In the genomic region with DNA sequence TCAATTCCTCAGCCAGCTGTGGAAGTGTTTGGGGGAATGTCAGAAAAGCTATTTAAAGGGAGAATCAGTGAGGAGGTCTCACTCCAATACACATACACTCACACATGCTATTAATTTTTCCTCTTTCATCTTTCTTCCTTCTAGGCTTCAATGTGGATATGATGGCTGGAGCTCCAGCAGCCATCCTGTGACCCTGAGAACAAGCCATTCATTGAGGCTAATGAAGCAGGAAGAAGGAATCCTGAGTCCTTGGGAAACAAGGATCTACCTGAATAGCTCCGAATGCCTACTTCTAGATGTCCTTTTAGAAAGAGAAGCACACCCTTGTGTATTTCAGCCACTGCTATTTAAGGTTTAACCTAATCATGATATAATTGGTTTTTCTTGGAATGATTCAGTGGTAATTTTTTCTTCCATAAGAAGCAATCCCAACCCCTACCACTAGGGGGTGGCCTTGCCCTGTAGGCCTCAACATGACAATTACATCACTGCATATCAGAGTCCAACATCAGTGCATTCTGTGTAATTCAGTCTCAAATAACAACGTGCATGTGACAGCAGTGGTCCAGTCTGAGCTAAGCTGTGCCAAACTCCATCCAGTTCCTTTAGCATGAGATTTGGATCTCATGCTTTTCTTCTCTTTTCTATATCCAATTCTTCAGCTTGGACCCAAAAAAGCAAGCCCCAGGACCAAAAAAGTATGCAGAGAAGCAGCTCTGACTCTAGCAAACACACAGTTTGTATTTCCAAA, we compare ENCODE assay signal across 8 cellular contexts.
A peak's percentile ranks its signal among the peaks of the same experiment; 100 is the strongest.
DNase-seq lines count a peak whose midpoint lies in the region; ATAC-seq and TF ChIP-seq lines count a peak whose summit lies in the region.

No MANE protein-coding gene starts in this region.

- no peak overlapping the region for H3K4me3 ChIP-seq in AG10803 (ENCODE audit: low read length)

- peaks cover 33% of the 10 kb centered on the region for H3K27me3 Mint-ChIP-seq in activated CD8-positive, alpha-beta memory T cell treated with anti-CD3 and anti-CD28 coated beads, Interleukin-2, amount 10 ng/mL, durations not matched to agents 7 days and 5 days
- H3K27me3 Mint-ChIP-seq in endothelial cell (ENCODE audit: unreplicated experiment): peaks cover 2% of the 10 kb centered on the region
- H3K27me3 Mint-ChIP-seq in naive thymus-derived CD8-positive, alpha-beta T cell: no peaks in the 10 kb centered on the region

- TF ChIP-seq CTCF in AG10803 (conservative IDR thresholded peaks at IDR 0.05; ENCODE audit: low read length): peak; percentile 95
- TF ChIP-seq CTCF in endothelial cell (IDR thresholded peaks at IDR 0.05; ENCODE audit: unreplicated experiment): peak; percentile 96

- H3K9me3 Mint-ChIP-seq in activated CD8-positive, alpha-beta memory T cell treated with anti-CD3 and anti-CD28 coated beads, Interleukin-2, amount 10 ng/mL, durations not matched to agents 7 days and 5 days (ENCODE audit: low read depth): no peaks in the 10 kb centered on the region
- no peaks in the 10 kb centered on the region for H3K9me3 Mint-ChIP-seq in endothelial cell (ENCODE audit: unreplicated experiment)
- H3K9me3 Mint-ChIP-seq in naive thymus-derived CD8-positive, alpha-beta T cell: no peaks in the 10 kb centered on the region

- CTCF ChIA-PET in activated CD8-positive, alpha-beta memory T cell treated with anti-CD3 and anti-CD28 coated beads, Interleukin-2, amount 10 ng/mL, durations not matched to agents 7 days and 5 days (lab: Charles Lee): interaction anchor here (0.7 to 3.3 kb wide), 35 partner anchors 8 to 629 kb away, joined by 3 to 59 read pairs (median 5); no protein-coding TSS in a partner anchor

- H3K27ac Mint-ChIP-seq in activated CD8-positive, alpha-beta memory T cell treated with anti-CD3 and anti-CD28 coated beads, Interleukin-2, amount 10 ng/mL, durations not matched to agents 7 days and 5 days: peak overlapping the region; percentile 66
- no peak overlapping the region for H3K27ac Mint-ChIP-seq in endothelial cell (ENCODE audit: unreplicated experiment)
- peak overlapping the region in 9 of 10 donors; percentile 52 to 86 (median 73) for H3K27ac Mint-ChIP-seq in naive thymus-derived CD8-positive, alpha-beta T cell

- ATAC-seq in GM18520 (IDR thresholded peaks at IDR 0.05; ENCODE audit: unreplicated experiment): peak; percentile 27
- ATAC-seq in HG03280 (IDR thresholded peaks at IDR 0.05; ENCODE audit: unreplicated experiment): peak; percentile 45
- ATAC-seq in activated CD8-positive, alpha-beta memory T cell treated with anti-CD3 and anti-CD28 coated beads, Interleukin-2, amount 10 ng/mL, durations not matched to agents 7 days and 5 days: peak; percentile 71
- ATAC-seq in naive thymus-derived CD8-positive, alpha-beta T cell: peak; percentile 85 to 87

- peaks cover 31% of the 10 kb centered on the region for H3K4me1 Mint-ChIP-seq in activated CD8-positive, alpha-beta memory T cell treated with anti-CD3 and anti-CD28 coated beads, Interleukin-2, amount 10 ng/mL, durations not matched to agents 7 days and 5 days
- H3K4me1 Mint-ChIP-seq in endothelial cell (ENCODE audit: unreplicated experiment): peaks cover 16% of the 10 kb centered on the region
- peaks cover 14 to 30% (median 22%) of the 10 kb centered on the region in 4 donors for H3K4me1 Mint-ChIP-seq in naive thymus-derived CD8-positive, alpha-beta T cell

- DNase-seq in AG10803 (ENCODE audit: low read depth): peak; percentile 75
- peak; percentile 3 for DNase-seq in NCI-H82 treated with DMSO at 0.1 percent for 48 hours (lab: John Stamatoyannopoulos, UW; ENCODE audit: unreplicated experiment)
- peak; percentile 75 for DNase-seq in activated CD8-positive, alpha-beta memory T cell treated with anti-CD3 and anti-CD28 coated beads, Interleukin-2, amount 10 ng/mL, durations not matched to agents 7 days and 5 days
- DNase-seq in endothelial cell (ENCODE audit: low spot score): peak; percentile 69
- DNase-seq in naive thymus-derived CD8-positive, alpha-beta T cell: peak; percentile 34 to 79 (median 62)
- peak; percentile 9 for DNase-seq in stimulated activated naive CD4-positive, alpha-beta T cell treated with Interleukin-2 at 50 U/mL for 16 hours (lab: John Stamatoyannopoulos, UW)

- POLR2A ChIA-PET in naive thymus-derived CD8-positive, alpha-beta T cell (lab: Charles Lee): interaction anchor here (0.9 to 2.8 kb wide), 5 partner anchors 28 to 244 kb away, joined by 3 to 16 read pairs (median 5); no protein-coding TSS in a partner anchor

- H3K36me3 Mint-ChIP-seq in activated CD8-positive, alpha-beta memory T cell treated with anti-CD3 and anti-CD28 coated beads, Interleukin-2, amount 10 ng/mL, durations not matched to agents 7 days and 5 days: no peaks in the 10 kb centered on the region
- H3K36me3 Mint-ChIP-seq in endothelial cell (ENCODE audit: low read depth, unreplicated experiment): no peaks in the 10 kb centered on the region
- no peaks in the 10 kb centered on the region for H3K36me3 Mint-ChIP-seq in naive thymus-derived CD8-positive, alpha-beta T cell

- H3K4me3 Mint-ChIP-seq in activated CD8-positive, alpha-beta memory T cell treated with anti-CD3 and anti-CD28 coated beads, Interleukin-2, amount 10 ng/mL, durations not matched to agents 7 days and 5 days: peak overlapping the region; percentile 33
- no peak overlapping the region for H3K4me3 Mint-ChIP-seq in endothelial cell (ENCODE audit: unreplicated experiment)
- peak overlapping the region; percentile 40 to 81 (median 68) for H3K4me3 Mint-ChIP-seq in naive thymus-derived CD8-positive, alpha-beta T cell

Comparison
In these comparisons a context has a peak if more than half of its experiments do, and no peak if none do; other contexts are left out.
1. DNase-seq: peak in every context shown above with its lines; median percentile 75 in AG10803; 75 in activated CD8-positive, alpha-beta memory T cell treated with anti-CD3 and anti-CD28 coated beads, Interleukin-2, amount 10 ng/mL, durations not matched to agents 7 days and 5 days; 69 in endothelial cell; 62 in naive thymus-derived CD8-positive, alpha-beta T cell; 9 in stimulated activated naive CD4-positive, alpha-beta T cell treated with Interleukin-2 at 50 U/mL for 16 hours; 3 in NCI-H82 treated with DMSO at 0.1 percent for 48 hours.
2. ATAC-seq: peak in every context shown above with its lines; median percentile 86 in naive thymus-derived CD8-positive, alpha-beta T cell; 71 in activated CD8-positive, alpha-beta memory T cell treated with anti-CD3 and anti-CD28 coated beads, Interleukin-2, amount 10 ng/mL, durations not matched to agents 7 days and 5 days; 45 in HG03280; 27 in GM18520.